ENCODE assay signal across 18 cellular contexts in genomic region chr1:1839311-1839965, GRCh38. TPM values are rescaled to one million over a fixed set of nuclear protein-coding genes. Genes with fewer than 3 reads are reported as not detected.
DNase-seq lines count a peak whose midpoint lies in the region; TF ChIP-seq lines count a peak whose summit lies in the region.
"Had no signal": no experiment of that assay in that cellular context is flagged by ENCODE, and none has a peak within 500 bp of the region (broad histone marks: within the 10 kb centered on the region; RNA-seq: fewer than 3 reads in every experiment).

No MANE protein-coding gene starts in this region.

- H4K91ac ChIP-seq in trophoblast cell (ENCODE audit: low read depth, low read length), result no peak overlapping the region

- H3K79me2 ChIP-seq in trophoblast cell (ENCODE audit: control insufficient read depth, insufficient read depth, low read length, poor library complexity), result peaks cover 14% of the 10 kb centered on the region

- peaks cover 36% of the 10 kb centered on the region for H3K4me1 Mint-ChIP-seq in CD14-positive monocyte

- in situ Hi-C loops in brain microvascular endothelial cell (cut with HindIII; ENCODE audit: low pct_ligation_motif_present, low sequenced_read_pairs), result no loop called here

- H3K4me1 ChIP-seq in trophoblast cell (ENCODE audit: control insufficient read depth in 1 of 2, insufficient read depth in 2 of 2, low read length in 2 of 2), result peaks cover 0 to 4% of the 10 kb centered on the region in 2 experiments

- no peak for TF ChIP-seq CTCF in CD14-positive monocyte (IDR thresholded peaks at IDR 0.05)
- no peak for TF ChIP-seq CTCF in brain microvascular endothelial cell (IDR thresholded peaks at IDR 0.05; ENCODE audit: low read depth, low read length, missing control alignments)

- H3K79me1 ChIP-seq in trophoblast cell (ENCODE audit: low read length), result no peaks in the 10 kb centered on the region

- H4K8ac ChIP-seq in trophoblast cell (ENCODE audit: low read depth, low read length), result no peak overlapping the region

- no peak overlapping the region for H3K9ac ChIP-seq in trophoblast cell (ENCODE audit: low read length)

- H3K4me2 ChIP-seq in trophoblast cell (ENCODE audit: low read length), result no peak overlapping the region

- no peak overlapping the region for H4K12ac ChIP-seq in trophoblast cell (ENCODE audit: low read depth, low read length)

- peaks cover 31 to 60% of the 10 kb centered on the region in 2 donors for H3K36me3 Mint-ChIP-seq in CD14-positive monocyte

- H3K27ac ChIP-seq in brain microvascular endothelial cell (peak overlapping the region; percentile 80), trophoblast cell (ENCODE audit: low read depth, low read length) (no peak overlapping the region)
- H3K27ac ChIP-seq: esophagus squamous epithelium, thoracic aorta had no signal

- WGBS in trophoblast cell (ENCODE audit: extremely low coverage, insufficient coverage, insufficient read length), result no CpG with 5 or more reads among the region's 10 CpGs

- no peak overlapping the region for H3K4ac ChIP-seq in trophoblast cell (ENCODE audit: low read depth, low read length)

- no peak overlapping the region for H3K18ac ChIP-seq in trophoblast cell (ENCODE audit: low read length)

- H3K27me3 Mint-ChIP-seq in CD14-positive monocyte (ENCODE audit: low read depth in 3 of 3), result no peaks in the 10 kb centered on the region

- no peak overlapping the region for H2AK5ac ChIP-seq in trophoblast cell (ENCODE audit: low read length)

- peak overlapping the region in 6 of 7 donors; percentile 4 to 76 (median 59) for H3K27ac Mint-ChIP-seq in CD14-positive monocyte

- H3K4me3 Mint-ChIP-seq in CD14-positive monocyte, result no peak overlapping the region
- H3K4me3 Mint-ChIP-seq: activated T-helper 1 cell treated with anti-CD3 and anti-CD28 coated beads, Interleukin-12 subunit alpha, Interleukin-12 subunit beta, Interleukin-2, Interleukin-4 antibody, amounts not matched to agents 30 ng/mL and 10 ng/mL and 1 ng/mL, durations not matched to agents 14 hours and 24 hours and 36 hours had no signal

- peaks cover 15% of the 10 kb centered on the region for H3K36me3 ChIP-seq in brain microvascular endothelial cell (replicated peaks)
- H3K36me3 ChIP-seq in trophoblast cell (ENCODE audit: control insufficient read depth in 1 of 2, insufficient read depth in 2 of 2, low read length in 2 of 2), result peaks cover 14 to 23% of the 10 kb centered on the region in 2 experiments
- H3K36me3 ChIP-seq: thoracic aorta had no signal

- H3K9me3 ChIP-seq in trophoblast cell (ENCODE audit: insufficient read depth, low read depth, low read length), result no peaks in the 10 kb centered on the region
- H3K9me3 ChIP-seq: esophagus squamous epithelium, thoracic aorta had no signal

- H2BK120ac ChIP-seq in trophoblast cell (ENCODE audit: insufficient read depth, low read length, poor library complexity), result no peak overlapping the region

- H3K27me3 ChIP-seq in brain microvascular endothelial cell (replicated peaks) (no peaks in the 10 kb centered on the region), trophoblast cell (ENCODE audit: insufficient read depth, low read length) (no peaks in the 10 kb centered on the region)
- H3K27me3 ChIP-seq: esophagus squamous epithelium had no signal

- no peak overlapping the region for H2BK5ac ChIP-seq in trophoblast cell (ENCODE audit: low read depth, low read length, poor library complexity)

- no peak for DNase-seq in CD14-positive monocyte (ENCODE audit: low spot score)
- DNase-seq in ELF-1 (ENCODE audit: low read depth, low spot score), result peak; percentile 40
- DNase-seq in brain microvascular endothelial cell, result no peak
- DNase-seq in trophoblast cell, result peak; percentile 90 to 96
- DNase-seq in NCI-H1092 (lab: John Stamatoyannopoulos, UW), result no peak
- DNase-seq in NCI-H69 (lab: John Stamatoyannopoulos, UW), result no peak
- DNase-seq in NOMO-1 treated with dmso at 0.1 percent for 144 hours (lab: John Stamatoyannopoulos, UW; ENCODE audit: unreplicated experiment), result no peak
- DNase-seq: activated CD4-positive, alpha-beta T cell treated with anti-CD3 and anti-CD28 coated beads, Interleukin-2, amount 50 U/mL, for 4 hours; AML-193; amniotic stem cell; central memory CD4-positive, alpha-beta T cell; esophagus squamous epithelium; NCI-H1105 treated with DMSO at 0.1 percent for 48 hours; NCI-H2107; NCI-H510A treated with DMSO at 0.1 percent for 48 hours had no signal

- H3K4me3 ChIP-seq in brain microvascular endothelial cell (ENCODE audit: low read depth, low read length), result no peak overlapping the region
- H3K4me3 ChIP-seq in trophoblast cell (ENCODE audit: low read depth, low read length), result no peak overlapping the region
- H3K4me3 ChIP-seq: esophagus squamous epithelium, GM12878, thoracic aorta had no signal

- intact Hi-C loops in CD14-positive monocyte (cut with micrococcal nuclease), result no loop called here

- no peak overlapping the region for H2BK12ac ChIP-seq in trophoblast cell (ENCODE audit: low read length)

- H3K14ac ChIP-seq in trophoblast cell (ENCODE audit: low read length), result no peak overlapping the region

- no peak overlapping the region for H2AFZ ChIP-seq in trophoblast cell (ENCODE audit: insufficient read depth, low read length, poor library complexity)

- no peak overlapping the region for H3K23ac ChIP-seq in trophoblast cell (ENCODE audit: low read length)

- no peaks in the 10 kb centered on the region for H3K9me3 Mint-ChIP-seq in CD14-positive monocyte
- H3K9me3 Mint-ChIP-seq: activated T-helper 1 cell treated with anti-CD3 and anti-CD28 coated beads, Interleukin-12 subunit alpha, Interleukin-12 subunit beta, Interleukin-2, Interleukin-4 antibody, amounts not matched to agents 30 ng/mL and 10 ng/mL and 1 ng/mL, durations not matched to agents 14 hours and 24 hours and 36 hours had no signal

RNA-seq across cellular contexts. Expression of gene GNB1, which starts 51.4 kb away (rescaled TPM):
- 100 to 1,000 TPM in 1 of 2 donors, 10 to 100 TPM in 1; 41.9 to 111 TPM for polyA plus RNA-seq in CD14-positive monocyte
- polyA plus RNA-seq in trophoblast cell (2013), result 211 and 220 TPM in 2 replicates

Comparison
In these comparisons a context has a peak if more than half of its experiments do, and no peak if none do; other contexts are left out.
1. DNase-seq: peak in ELF-1 (single experiment) and trophoblast cell (2 of 2); none in CD14-positive monocyte (single experiment), brain microvascular endothelial cell (single experiment), NCI-H1092 (single experiment), NCI-H69 (single experiment) and NOMO-1 treated with dmso at 0.1 percent for 144 hours (single experiment).